2 cellular contexts compared by ENCODE assay signal in genomic region chr22:28568974-28569373, GRCh38.
A peak's percentile ranks its signal among the peaks of the same experiment; 100 is the strongest.
DNase-seq lines count a peak whose midpoint lies in the region; ATAC-seq, FAIRE-seq and TF ChIP-seq lines count a peak whose summit lies in the region.
"Not testable (repeated sequence)": the region's sequence is repeated elsewhere in the genome, so short reads cannot be mapped to it uniquely, and the experiment has no call there.

No MANE protein-coding gene starts in this region.

- not testable (repeated sequence) for TF ChIP-seq POLR2A in A549 (IDR thresholded peaks at IDR 0.05; ENCODE audit: low read length)

- not testable (repeated sequence) for H3K4me1 ChIP-seq in A549; HEK293 (ENCODE audit: control insufficient read depth, insufficient read depth, low read length)

- WGBS in A549 (ENCODE audit: missing lambda C conversion rate) = 85% methylated on average over 2 of the region's 3 CpGs

- not testable (repeated sequence) for H3K4me2 ChIP-seq in A549

- CTCF ChIA-PET in A549 (lab: Yijun Ruan, JAX) = not testable (repeated sequence)
- CTCF ChIA-PET in HEK293 (lab: Yijun Ruan, JAX) = interaction anchor here (0.8 kb wide), 1 partner anchor 549 kb away, joined by 3 read pairs; no protein-coding TSS in a partner anchor

- POLR2A ChIA-PET in A549 (lab: Yijun Ruan, JAX); HEK293 (lab: Yijun Ruan, JAX): not testable (repeated sequence)

- not testable (repeated sequence) for ATAC-seq in A549

- H3K4me3 ChIP-seq in A549; HEK293 (ENCODE audit: low read depth, low read length): not testable (repeated sequence)

- not testable (repeated sequence) for H3K27ac ChIP-seq in A549; HEK293 (ENCODE audit: extremely low read depth, low read depth, low read length)

- not testable (repeated sequence) for DNase-seq in A549 (ENCODE audit: low read depth in 1 of 2, low spot score in 1 of 2)

- H3K9me3 ChIP-seq in A549; HEK293 (ENCODE audit: control insufficient read depth, insufficient read depth, low read depth, low read length): not testable (repeated sequence)

- not testable (repeated sequence) for TF ChIP-seq EP300 in A549 (IDR thresholded peaks at IDR 0.05)

- not testable (repeated sequence) for FAIRE-seq in A549 (lab: Jason Lieb, UNC)

- not testable (repeated sequence) for TF ChIP-seq RAD21 in A549 (conservative IDR thresholded peaks at IDR 0.05 in 1 of 2, IDR thresholded peaks at IDR 0.05 in 1 of 2)

- not testable (repeated sequence) for H3K36me3 ChIP-seq in HEK293 (ENCODE audit: control insufficient read depth in 2 of 2, insufficient read depth in 1 of 2, low read length in 2 of 2)

- TF ChIP-seq CTCF in A549 (IDR thresholded peaks at IDR 0.05); HEK293 (tag by site-specific recombination; IDR thresholded peaks at IDR 0.05): not testable (repeated sequence)

TF ChIP-seq in A549, 52 proteins besides CTCF, POLR2A, EP300 and RAD21:
- TF ChIP-seq ZC3H11A (IDR thresholded peaks at IDR 0.05) = peak; percentile 72

TF ChIP-seq in HEK293, 187 proteins besides CTCF, POLR2A, EP300 and RAD21:
- TF ChIP-seq ZNF518A (tag by site-specific recombination; conservative IDR thresholded peaks at IDR 0.05; ENCODE audit: low read depth) (peak; percentile 49; the same call in 1 of the 2 replicates), ZNF426 (tag by site-specific recombination; IDR thresholded peaks at IDR 0.05) (peak; percentile 34), ZNF555 (tag by site-specific recombination; conservative IDR thresholded peaks at IDR 0.05) (peak; percentile 10; the same call in 1 of the 2 replicates), ZNF433 (tag by site-specific recombination; IDR thresholded peaks at IDR 0.05; ENCODE audit: low read depth) (peak; percentile 8; the same call in 1 of the 2 replicates), ZNF394 (tag by site-specific recombination; IDR thresholded peaks at IDR 0.05; ENCODE audit: borderline replicate concordance) (peak; percentile 59; the same call in 1 of the 2 replicates), ZNF140 (tag by site-specific recombination; IDR thresholded peaks at IDR 0.05) (0 out of 2 replicates have a peak, but pooled peaks have one; percentile 35)
